In genomic region chr16:67431805-67432476, GRCh38 we compare ENCODE assay signal across 9 cellular contexts. TPM values are rescaled to one million over a fixed set of nuclear protein-coding genes. Genes with fewer than 3 reads are reported as not detected.
DNase-seq lines count a peak whose midpoint lies in the region; ATAC-seq, FAIRE-seq and TF ChIP-seq lines count a peak whose summit lies in the region.
"Had no signal": no experiment of that assay in that cellular context is flagged by ENCODE, and none has a peak within 500 bp of the region (broad histone marks: within the 10 kb centered on the region; RNA-seq: fewer than 3 reads in every experiment).

No MANE protein-coding gene starts in this region.

- H3K27me3 Mint-ChIP-seq in activated T-cell treated with anti-CD3 and anti-CD28 coated beads, Interleukin-2, amount 50 U/mL, for 24 hours, result peaks cover 38% of the 10 kb centered on the region
- H3K27me3 Mint-ChIP-seq in WTC11 (ENCODE audit: low read depth), result peaks cover 12% of the 10 kb centered on the region

- H3K9me3 Mint-ChIP-seq in activated T-cell treated with anti-CD3 and anti-CD28 coated beads, Interleukin-2, amount 50 U/mL, for 24 hours, result no peaks in the 10 kb centered on the region
- H3K9me3 Mint-ChIP-seq in WTC11, result no peaks in the 10 kb centered on the region

- peaks cover 4% of the 10 kb centered on the region for H3K36me3 Mint-ChIP-seq in activated T-cell treated with anti-CD3 and anti-CD28 coated beads, Interleukin-2, amount 50 U/mL, for 24 hours (ENCODE audit: low read depth)
- no peaks in the 10 kb centered on the region for H3K36me3 Mint-ChIP-seq in WTC11

- H3K9me1 ChIP-seq in keratinocyte (ENCODE audit: control insufficient read depth, extremely low read depth, insufficient read depth, low read length), result no peaks in the 10 kb centered on the region

- H3K4me1 ChIP-seq in keratinocyte (ENCODE audit: control insufficient read depth, extremely low read depth, insufficient read depth, low read length), result peaks cover 12% of the 10 kb centered on the region
- peaks cover 0 to 14% of the 10 kb centered on the region in 2 donors for H3K4me1 ChIP-seq in thoracic aorta (ENCODE audit: control insufficient read depth in 1 of 2, low read depth in 2 of 2)

- DNase-seq in activated T-cell treated with anti-CD3 and anti-CD28 coated beads, Interleukin-2, amount 50 U/mL, for 24 hours, result no peak
- no peak for DNase-seq in activated T-cell treated with anti-CD3 and anti-CD28 coated beads, Interleukin-2, amount 50 U/mL, for 1 hour
- DNase-seq in WTC11 (ENCODE audit: low spot score) (peak; percentile 44), keratinocyte (ENCODE audit: low read depth, low spot score) (no peak), thoracic aorta (ENCODE audit: low spot score) (no peak), NCI-H526 treated with DMSO at 0.1 percent for 48 hours (lab: John Stamatoyannopoulos, UW) (no peak), HCEC 1CT (no peak)
- no peak for DNase-seq in NK-92 treated with Interleukin-12 subunit alpha and Interleukin-12 subunit beta, amount 100 ng/mL, for 24 hours (lab: John Stamatoyannopoulos, UW)

- H4K20me1 ChIP-seq in keratinocyte (ENCODE audit: control insufficient read depth, extremely low read depth, insufficient read depth, low read length), result peaks cover 10% of the 10 kb centered on the region

- H3K9me3 ChIP-seq in keratinocyte (ENCODE audit: control insufficient read depth, low read depth, low read length) (no peaks in the 10 kb centered on the region), thoracic aorta (no peaks in the 10 kb centered on the region)

- POLR2A ChIA-PET in WTC11 (lab: Charles Lee), result interaction anchor here (0.6 to 0.7 kb wide), 4 partner anchors 38 to 557 kb away, joined by 3 to 4 read pairs (median 4); partner anchors contain the start of gene TPPP3

- H3K4me2 ChIP-seq in keratinocyte (ENCODE audit: control insufficient read depth, extremely low read depth, insufficient read depth, low read depth, low read length), result peak overlapping the region; percentile 74

- H3K4me1 Mint-ChIP-seq in activated T-cell treated with anti-CD3 and anti-CD28 coated beads, Interleukin-2, amount 50 U/mL, for 24 hours (ENCODE audit: low read depth), result peaks cover 13% of the 10 kb centered on the region
- peaks cover 54% of the 10 kb centered on the region for H3K4me1 Mint-ChIP-seq in WTC11

- TF ChIP-seq CTCF in WTC11 (IDR thresholded peaks at IDR 0.05) (no peak), keratinocyte (optimal IDR thresholded peaks at IDR 0.05 in 1 of 3, IDR thresholded peaks at IDR 0.05 in 1 of 3, conservative IDR thresholded peaks at IDR 0.05 in 1 of 3; ENCODE audit: extremely low read depth in 1 of 3, insufficient read depth in 2 of 3, low read length in 3 of 3) (no peak), thoracic aorta (IDR thresholded peaks at IDR 0.05) (no peak)

- no peak overlapping the region for H3K27ac Mint-ChIP-seq in activated T-cell treated with anti-CD3 and anti-CD28 coated beads, Interleukin-2, amount 50 U/mL, for 24 hours
- peak overlapping the region; percentile 91 for H3K27ac Mint-ChIP-seq in WTC11

- dilution Hi-C loops in keratinocyte (cut with MboI; ENCODE audit: extremely low pct_ligation_motif_present, low sequenced_read_pairs), result no loop called here

- H3K4me3 Mint-ChIP-seq in activated T-cell treated with anti-CD3 and anti-CD28 coated beads, Interleukin-2, amount 50 U/mL, for 24 hours, result peak overlapping the region; percentile 54
- H3K4me3 Mint-ChIP-seq in WTC11, result peak overlapping the region; percentile 75

- H3K9ac ChIP-seq in keratinocyte (ENCODE audit: control insufficient read depth, extremely low read depth, insufficient read depth, low read length), result no peak overlapping the region

- H3K27ac ChIP-seq in keratinocyte (ENCODE audit: control insufficient read depth, insufficient read depth, low read length) (no peak overlapping the region), thoracic aorta (no peak overlapping the region)

- ATAC-seq in WTC11 (peak; percentile 4), thoracic aorta (ENCODE audit: insufficient number of reproducible peaks, low FRiP score, low read depth) (no peak)

- no peak for FAIRE-seq in keratinocyte (lab: Jason Lieb, UNC)

- H3K36me3 ChIP-seq in keratinocyte (ENCODE audit: control insufficient read depth in 2 of 2, extremely low read depth in 1 of 2, insufficient read depth in 2 of 2, low read length in 2 of 2) (peaks cover 0 to 1% of the 10 kb centered on the region in 2 experiments), thoracic aorta (no peaks in the 10 kb centered on the region)

- H3K27me3 ChIP-seq in keratinocyte (ENCODE audit: control insufficient read depth, extremely low read depth, insufficient read depth, low read length) (peaks cover 18% of the 10 kb centered on the region), thoracic aorta (replicated peaks; ENCODE audit: insufficient read depth) (no peaks in the 10 kb centered on the region)

- H3K4me3 ChIP-seq in keratinocyte (ENCODE audit: control insufficient read depth in 2 of 3, extremely low read depth in 1 of 3, insufficient read depth in 2 of 3, low read depth in 1 of 3, low read length in 3 of 3) (peak overlapping the region in 1 of 3 experiments; percentile 59), thoracic aorta (peak overlapping the region; percentile 66)

- no peak overlapping the region for H2AFZ ChIP-seq in keratinocyte (ENCODE audit: control insufficient read depth, low read length)

- CTCF ChIA-PET in WTC11 (lab: Charles Lee), result interaction anchor here (0.5 to 4.7 kb wide), 28 partner anchors 12 to 1616 kb away, joined by 3 to 57 read pairs (median 6); partner anchors contain the start of genes ATP6V0D1, EXOC3L1, FHOD1 and KCTD19

- no peaks in the 10 kb centered on the region for H3K79me2 ChIP-seq in keratinocyte (ENCODE audit: control insufficient read depth, insufficient read depth, low read length)

TF ChIP-seq in WTC11, 78 proteins besides CTCF, POLR2A, EP300 and RAD21:
- TF ChIP-seq SP1 (CRISPR knock-in tag; conservative IDR thresholded peaks at IDR 0.05) (peak; percentile 48), MYBL2 (CRISPR knock-in tag; IDR thresholded peaks at IDR 0.05) (no peak)

RNA-seq across cellular contexts. Expression of gene HSD11B2, which starts 1.0 kb away (rescaled TPM):
- total RNA-seq in WTC11 (2021) (33.4 to 38.3 TPM (median 36.4 TPM) in 3 replicates), thoracic aorta (not detected)
- polyA plus RNA-seq in keratinocyte, result 0.59 to 2.4 TPM (median 0.93 TPM) in 3 replicates
- 1.7 TPM for polyA plus RNA-seq in keratinocyte (2011; ENCODE audit: low read depth)
- 0.64 and 0.65 TPM in 2 replicates for polyA plus RNA-seq in keratinocyte (2011; cell fraction: cytosol; rRNA removed)
- polyA plus RNA-seq in keratinocyte (2011; cell fraction: nucleus; rRNA removed), result 4.9 and 6.1 TPM in 2 replicates
- polyA plus RNA-seq in keratinocyte (2012; ENCODE audit: low replicate concordance), result 0.72 and 5.8 TPM in 2 replicates
- polyA minus RNA-seq in keratinocyte, result 0.48 to 1.4 TPM (median 1.1 TPM) in 3 replicates
- 0.96 TPM for polyA minus RNA-seq in keratinocyte (2011; cell fraction: cytosol; rRNA and poly(A)+ RNA removed)
- 0.74 and 1.6 TPM in 2 replicates for polyA minus RNA-seq in keratinocyte (2011; cell fraction: nucleus; rRNA and poly(A)+ RNA removed)

RNA-seq across cellular contexts. Expression of gene ZDHHC1, which starts 15.7 kb away (rescaled TPM):
- total RNA-seq in WTC11 (2021) (4.2 to 4.9 TPM (median 4.6 TPM) in 3 replicates), thoracic aorta (10 to 100 TPM; 15.0 to 28.7 TPM)
- 1.1 to 3.2 TPM (median 1.8 TPM) in 3 replicates for polyA plus RNA-seq in keratinocyte
- polyA plus RNA-seq in keratinocyte (2011; ENCODE audit: low read depth), result 2.5 TPM
- 2.5 and 3.4 TPM in 2 replicates for polyA plus RNA-seq in keratinocyte (2011; cell fraction: cytosol; rRNA removed)
- 6.3 and 9.1 TPM in 2 replicates for polyA plus RNA-seq in keratinocyte (2011; cell fraction: nucleus; rRNA removed)
- 2.9 and 3.1 TPM in 2 replicates for polyA plus RNA-seq in keratinocyte (2012; ENCODE audit: low replicate concordance)
- polyA minus RNA-seq in keratinocyte, result 2.0 to 5.0 TPM (median 2.8 TPM) in 3 replicates
- polyA minus RNA-seq in keratinocyte (2011; cell fraction: cytosol; rRNA and poly(A)+ RNA removed), result 4.8 TPM
- 4.3 and 7.5 TPM in 2 replicates for polyA minus RNA-seq in keratinocyte (2011; cell fraction: nucleus; rRNA and poly(A)+ RNA removed)

RNA-seq across cellular contexts. Expression of gene TPPP3, which starts 38.6 kb away (rescaled TPM):
- total RNA-seq in WTC11 (2021), result 0.57 to 0.74 TPM (median 0.64 TPM) in 3 replicates
- polyA plus RNA-seq in keratinocyte, result 0.37 to 0.96 TPM in 2 of 3 replicates, not detected in the other
- 1.1 TPM for polyA plus RNA-seq in keratinocyte (2011; ENCODE audit: low read depth)
- polyA plus RNA-seq in keratinocyte (2011; cell fraction: cytosol; rRNA removed), result not detected in 2 replicates
- 0.11 and 0.17 TPM in 2 replicates for polyA plus RNA-seq in keratinocyte (2011; cell fraction: nucleus; rRNA removed)
- polyA plus RNA-seq in keratinocyte (2012; ENCODE audit: low replicate concordance), result 0.10 and 0.79 TPM in 2 replicates
- polyA minus RNA-seq in keratinocyte, result 0.16 TPM in 1 of 3 replicates, not detected in the others
- not detected for polyA minus RNA-seq in keratinocyte (2011; cell fraction: cytosol; rRNA and poly(A)+ RNA removed)
- 0.42 TPM in 1 of 2 replicates, not detected in the other for polyA minus RNA-seq in keratinocyte (2011; cell fraction: nucleus; rRNA and poly(A)+ RNA removed)
- total RNA-seq in thoracic aorta, result 10 to 100 TPM; 12.6 to 34.9 TPM

RNA-seq across cellular contexts. Expression of gene ATP6V0D1, which starts 49.0 kb away (rescaled TPM):
- total RNA-seq in WTC11 (2021) (32.5 to 44.1 TPM (median 33.8 TPM) in 3 replicates), thoracic aorta (10 to 100 TPM; 68.6 to 72.7 TPM)
- polyA plus RNA-seq in keratinocyte, result 97.1 to 199 TPM (median 117 TPM) in 3 replicates
- polyA plus RNA-seq in keratinocyte (2011; ENCODE audit: low read depth), result 168 TPM
- 154 and 187 TPM in 2 replicates for polyA plus RNA-seq in keratinocyte (2011; cell fraction: cytosol; rRNA removed)
- 147 and 159 TPM in 2 replicates for polyA plus RNA-seq in keratinocyte (2011; cell fraction: nucleus; rRNA removed)
- 121 and 126 TPM in 2 replicates for polyA plus RNA-seq in keratinocyte (2012; ENCODE audit: low replicate concordance)
- 236 to 343 TPM (median 341 TPM) in 3 replicates for polyA minus RNA-seq in keratinocyte
- 226 TPM for polyA minus RNA-seq in keratinocyte (2011; cell fraction: cytosol; rRNA and poly(A)+ RNA removed)
- polyA minus RNA-seq in keratinocyte (2011; cell fraction: nucleus; rRNA and poly(A)+ RNA removed), result 86.6 and 86.8 TPM in 2 replicates

RNA-seq across cellular contexts. Expression of gene AGRP, which starts 51.4 kb away (rescaled TPM):
- total RNA-seq in WTC11 (2021), result not detected in 3 replicates
- not detected in 3 replicates for polyA plus RNA-seq in keratinocyte
- polyA plus RNA-seq in keratinocyte (2011; ENCODE audit: low read depth), result not detected
- polyA plus RNA-seq in keratinocyte (2011; cell fraction: cytosol; rRNA removed), result not detected in 2 replicates
- polyA plus RNA-seq in keratinocyte (2011; cell fraction: nucleus; rRNA removed), result not detected in 2 replicates
- not detected in 2 replicates for polyA plus RNA-seq in keratinocyte (2012; ENCODE audit: low replicate concordance)
- polyA minus RNA-seq in keratinocyte, result not detected in 3 replicates
- not detected for polyA minus RNA-seq in keratinocyte (2011; cell fraction: cytosol; rRNA and poly(A)+ RNA removed)
- polyA minus RNA-seq in keratinocyte (2011; cell fraction: nucleus; rRNA and poly(A)+ RNA removed), result not detected in 2 replicates
- total RNA-seq in thoracic aorta, result not detected
- total RNA-seq: renal cortical epithelial cell had no signal

Comparison
In these comparisons a context has a peak if more than half of its experiments do, and no peak if none do; other contexts are left out.
1. RNA of gene HSD11B2, which starts 1.0 kb away (total RNA-seq): 33.4 to 38.3 TPM in WTC11; not detected in thoracic aorta; every median in the first group is over 10 times any median in the second.